Comparison of ENCODE assay signal across 8 cellular contexts in the genomic region with DNA sequence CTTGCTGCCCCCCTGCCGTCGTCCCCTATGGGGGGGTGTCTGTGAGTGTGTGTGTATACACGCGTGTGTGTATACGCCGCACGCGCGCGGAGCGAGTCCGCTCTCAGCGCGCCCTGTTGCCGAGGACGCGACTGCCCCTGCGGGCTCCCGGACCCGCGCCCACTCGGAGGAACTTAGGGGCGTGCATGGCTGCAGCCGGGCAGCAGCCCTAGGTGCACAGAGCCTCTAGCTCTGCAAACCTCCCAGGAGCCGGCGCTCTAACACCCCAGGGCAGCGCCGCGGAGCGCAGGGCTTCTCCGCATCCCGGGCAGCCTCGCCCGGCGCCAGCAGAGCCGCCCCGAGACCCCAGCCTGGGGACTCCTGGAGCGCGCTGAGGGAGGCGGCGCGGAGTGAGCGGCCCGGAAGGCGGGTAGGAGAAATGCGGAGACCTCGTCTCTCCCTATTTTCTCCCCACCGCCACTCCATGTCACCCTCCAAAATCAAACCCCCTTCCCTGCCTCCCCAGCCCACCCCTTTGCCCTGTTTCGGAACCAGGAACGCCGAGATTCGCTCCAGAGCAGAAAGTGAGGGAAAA. TPM values are rescaled to one million over a fixed set of nuclear protein-coding genes. Genes with fewer than 3 reads are reported as not detected.
DNase-seq lines count a peak whose midpoint lies in the region; ATAC-seq and TF ChIP-seq lines count a peak whose summit lies in the region.

No MANE protein-coding gene starts in this region.

- H3K27ac ChIP-seq in MM.1S (ENCODE audit: low read length) (peak overlapping the region; percentile 82), fibroblast of lung (ENCODE audit: insufficient read depth, low read length) (peak overlapping the region; percentile 77)

- peaks cover 24% of the 10 kb centered on the region for H3F3A ChIP-seq in MM.1S (ENCODE audit: insufficient read depth, low read length)

- H3K4me1 ChIP-seq in MM.1S (ENCODE audit: low read length) (peaks cover 49% of the 10 kb centered on the region), fibroblast of lung (ENCODE audit: control insufficient read depth, extremely low read depth, insufficient read depth, low read length) (no peaks in the 10 kb centered on the region)

- H2AFZ ChIP-seq in MM.1S (ENCODE audit: low read length) (peak overlapping the region; percentile 55), fibroblast of lung (ENCODE audit: low read length) (peak overlapping the region; percentile 63)

- H3K79me2 ChIP-seq in MM.1S (ENCODE audit: low read length) = peaks cover 54% of the 10 kb centered on the region
- H3K79me2 ChIP-seq in fibroblast of lung (ENCODE audit: control insufficient read depth, insufficient read depth, low read length) = peaks cover 6% of the 10 kb centered on the region

- H3K4me3 ChIP-seq in MM.1S (ENCODE audit: low read length) (peak overlapping the region; percentile 95), fibroblast of lung (replicated peaks in 1 of 4; ENCODE audit: control extremely low read depth in 1 of 4, insufficient read depth in 1 of 4, low read depth in 3 of 4, low read length in 4 of 4) (peak overlapping the region; percentile 60 to 98 (median 84))

- H3K36me3 Mint-ChIP-seq in natural killer cell = no peaks in the 10 kb centered on the region

- no peaks in the 10 kb centered on the region for H3K27me3 Mint-ChIP-seq in natural killer cell (ENCODE audit: low read depth in 2 of 2)

- H3K36me3 ChIP-seq in MM.1S (replicated peaks; ENCODE audit: insufficient read depth, low read length) (0 out of 2 replicates have a peak, but pooled peaks cover 4% of the 10 kb centered on the region), fibroblast of lung (ENCODE audit: control insufficient read depth, insufficient read depth, low read length) (peaks cover 9% of the 10 kb centered on the region)

- ATAC-seq in GM19397 (IDR thresholded peaks at IDR 0.05; ENCODE audit: unreplicated experiment) = peak; percentile 35
- ATAC-seq in natural killer cell = peak; percentile 16 to 34 (median 27)
- ATAC-seq in HG02981 (IDR thresholded peaks at IDR 0.05; ENCODE audit: unreplicated experiment) = no peak
- no peak for ATAC-seq in GM21619 (IDR thresholded peaks at IDR 0.05; ENCODE audit: unreplicated experiment)

- H3K4me1 Mint-ChIP-seq in natural killer cell = peaks cover 40 to 59% of the 10 kb centered on the region in 2 donors

- 0 out of 2 replicates have a peak, but pooled peaks cover under 1% of the 10 kb centered on the region for H3K9me2 ChIP-seq in MM.1S (replicated peaks; ENCODE audit: insufficient read depth, low read length)

- H3K27ac Mint-ChIP-seq in natural killer cell = peak overlapping the region; percentile 89 to 93

- H3K27me3 ChIP-seq in MM.1S (replicated peaks; ENCODE audit: insufficient read depth, low read length) (no peaks in the 10 kb centered on the region), fibroblast of lung (ENCODE audit: control insufficient read depth, insufficient read depth, low read length) (no peaks in the 10 kb centered on the region)

- TF ChIP-seq CTCF in MM.1S (IDR thresholded peaks at IDR 0.05; ENCODE audit: low read length) (peak; percentile 8; the same call in 1 of the 2 replicates), fibroblast of lung (conservative IDR thresholded peaks at IDR 0.05 in 1 of 2, IDR thresholded peaks at IDR 0.05 in 1 of 2; ENCODE audit: low read depth in 1 of 2, low read length in 2 of 2) (no peak), natural killer cell (IDR thresholded peaks at IDR 0.05) (no peak)

- intact Hi-C loops in natural killer cell (cut with micrococcal nuclease) = loop anchor here (2.0 to 10.0 kb wide), 7 partner anchors 26 to 86 kb away; no protein-coding TSS in a partner anchor

- DNase-seq in COLO668 (lab: John Stamatoyannopoulos, UW; ENCODE audit: unreplicated experiment) = peak; percentile 72
- DNase-seq in MM.1S = peak; percentile 63
- peak; percentile 79 for DNase-seq in activated CD8-positive, alpha-beta memory T cell treated with anti-CD3 and anti-CD28 coated beads, Interleukin-2, amount 50 U/mL, for 48 hours
- peak; percentile 44 for DNase-seq in fibroblast of lung (ENCODE audit: low read depth in 2 of 2)
- no peak for DNase-seq in natural killer cell

- H3K9me3 ChIP-seq in MM.1S (replicated peaks; ENCODE audit: insufficient read depth, low read length) (no peaks in the 10 kb centered on the region), fibroblast of lung (ENCODE audit: control insufficient read depth, insufficient read depth, low read depth, low read length) (no peaks in the 10 kb centered on the region)

- no peaks in the 10 kb centered on the region for H3K9me3 Mint-ChIP-seq in natural killer cell

- H3K4me3 Mint-ChIP-seq in natural killer cell = peak overlapping the region; percentile 99

- H3K4me2 ChIP-seq in MM.1S (ENCODE audit: low read depth, low read length) (peak overlapping the region; percentile 71), fibroblast of lung (ENCODE audit: extremely low read depth, insufficient read depth, low read length) (peak overlapping the region; percentile 90)

- H3K9ac ChIP-seq in MM.1S (ENCODE audit: low read length) (peak overlapping the region; percentile 88), fibroblast of lung (ENCODE audit: insufficient read depth, low read length) (peak overlapping the region; percentile 80)

- H4K20me1 ChIP-seq in MM.1S (ENCODE audit: insufficient read depth, low read length) (peaks cover 14% of the 10 kb centered on the region; the same call in 1 of the 2 replicates), fibroblast of lung (ENCODE audit: control insufficient read depth, extremely low read depth, insufficient read depth, low read length) (peaks cover 2% of the 10 kb centered on the region)

RNA-seq across cellular contexts. Expression of gene ITPKB, which starts 0.6 kb away (rescaled TPM):
- total RNA-seq in fibroblast of lung (15.9 and 32.4 TPM in 2 replicates), natural killer cell (100 to 1,000 TPM in 1 of 3 donors, 10 to 100 TPM in 2; 92.2 to 133 (median 99.0) TPM)
- 10.2 and 14.5 TPM in 2 replicates for polyA plus RNA-seq in fibroblast of lung
- polyA plus RNA-seq in fibroblast of lung (2012) = 15.8 and 20.6 TPM in 2 replicates
- polyA minus RNA-seq in fibroblast of lung (ENCODE audit: low replicate concordance) = 35.5 and 60.4 TPM in 2 replicates

Comparison
In these comparisons a context has a peak if more than half of its experiments do, and no peak if none do; other contexts are left out.
1. ATAC-seq: peak in GM19397 (single experiment) and natural killer cell (3 of 3); none in HG02981 (single experiment) and GM21619 (single experiment).